In genomic region chr22:47710135-47710534, GRCh38 we compare ENCODE assay signal across 1 cellular context.
TF ChIP-seq lines count a peak whose summit lies in the region.

No MANE protein-coding gene starts in this region.

TF ChIP-seq in GM23338, 12 proteins besides CTCF, POLR2A, EP300 and RAD21:
- no peak for TF ChIP-seq ZNF462 (CRISPR knock-in tag; IDR thresholded peaks at IDR 0.05)
- TF ChIP-seq ETS1 (IDR thresholded peaks at IDR 0.05) = no peak
- TF ChIP-seq POLR2AphosphoS5 (IDR thresholded peaks at IDR 0.05; ENCODE audit: low read depth) = no peak
- no peak for TF ChIP-seq ZNF331 (CRISPR knock-in tag; IDR thresholded peaks at IDR 0.05; ENCODE audit: low read depth)
- no peak for TF ChIP-seq EZH2phosphoT487 (IDR thresholded peaks at IDR 0.05; ENCODE audit: unreplicated experiment)
- no peak for TF ChIP-seq NANOG (IDR thresholded peaks at IDR 0.05; ENCODE audit: borderline replicate concordance)
- no peak for TF ChIP-seq EZH2 (IDR thresholded peaks at IDR 0.05; ENCODE audit: low read depth, unreplicated experiment)
- no peak for TF ChIP-seq REST (IDR thresholded peaks at IDR 0.05; ENCODE audit: unreplicated experiment)
- no peak for TF ChIP-seq ZNF114 (CRISPR knock-in tag; IDR thresholded peaks at IDR 0.05)
